In the genomic region with DNA sequence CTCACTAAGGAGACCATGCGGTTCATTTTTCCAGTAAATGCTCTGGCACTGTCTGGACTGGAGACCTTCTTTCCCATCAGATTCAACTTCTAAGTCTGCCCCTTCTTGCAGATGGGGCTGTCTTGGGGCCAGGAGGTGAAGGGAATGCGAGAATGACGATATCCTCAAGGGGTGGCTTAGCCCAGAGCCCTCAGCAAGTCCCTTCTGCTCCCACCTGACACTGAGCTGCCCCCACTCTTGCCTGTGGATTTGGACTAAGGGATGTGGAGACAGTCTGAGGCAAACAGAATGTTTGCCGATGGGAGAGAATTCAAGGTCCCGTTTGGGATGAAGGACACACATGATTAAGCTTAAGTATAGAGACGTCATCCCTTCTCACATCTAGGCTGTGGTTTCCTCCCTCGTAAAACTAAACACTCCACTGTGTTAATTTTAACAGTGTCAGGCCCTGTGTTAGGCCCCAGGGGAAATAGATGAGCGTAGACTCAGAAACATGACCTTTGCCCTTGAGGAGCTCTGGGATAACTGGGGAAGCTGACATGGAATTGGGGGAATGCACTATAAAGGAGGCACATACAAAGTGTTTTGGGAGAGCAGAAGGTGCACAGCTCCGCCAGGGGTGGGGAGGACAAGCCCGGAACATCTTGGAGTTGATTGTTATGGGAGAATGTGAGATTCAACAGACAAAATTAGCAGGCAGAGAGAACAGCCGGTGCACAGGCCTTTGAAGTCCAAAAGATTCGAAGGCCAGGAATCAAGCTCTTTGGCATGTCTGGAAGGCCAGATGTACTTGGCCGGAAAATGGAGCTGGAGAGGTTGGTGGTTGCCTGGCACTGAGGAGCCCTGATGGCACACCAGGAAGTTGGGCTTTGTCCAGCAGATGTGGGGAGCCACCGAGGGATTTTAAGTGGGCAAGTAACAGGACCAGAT, we compare ENCODE assay signal across 12 cellular contexts.
A peak's percentile ranks its signal among the peaks of the same experiment; 100 is the strongest.
DNase-seq lines count a peak whose midpoint lies in the region; ATAC-seq, FAIRE-seq and TF ChIP-seq lines count a peak whose summit lies in the region.
"Had no signal": no experiment of that assay in that cellular context is flagged by ENCODE, and none has a peak within 500 bp of the region (broad histone marks: within the 10 kb centered on the region; RNA-seq: fewer than 3 reads in every experiment).

No MANE protein-coding gene starts in this region.

- WGBS in neuronal stem cell (ENCODE audit: extremely low coverage in 2 of 2, insufficient read length in 2 of 2, insufficient replicate concordance in 1 of 2), 2 donors, result no CpG with 5 or more reads among the region's 14 CpGs

- ATAC-seq in HG03460 (IDR thresholded peaks at IDR 0.05; ENCODE audit: unreplicated experiment) (peak; percentile 77), Right ventricle myocardium superior (ENCODE audit: poor library complexity) (peak; percentile 48)

- H3K4me1 ChIP-seq in neuronal stem cell (ENCODE audit: control insufficient read depth in 2 of 2, insufficient read depth in 1 of 2, low read depth in 1 of 2, low read length in 2 of 2), result peaks cover 0 to 3% of the 10 kb centered on the region in 2 donors

- TF ChIP-seq CTCF in coronary artery (IDR thresholded peaks at IDR 0.05), result no peak

- no peak overlapping the region for H2AK5ac ChIP-seq in neuronal stem cell (ENCODE audit: low read depth, low read length)

- no peak overlapping the region for H2BK15ac ChIP-seq in neuronal stem cell (ENCODE audit: low read length)

- no peak for FAIRE-seq in H54 (lab: Jason Lieb, UNC)
- FAIRE-seq: A204.1 had no signal

- H3K36me3 ChIP-seq in neuronal stem cell (replicated peaks in 1 of 2; ENCODE audit: control insufficient read depth in 2 of 2, insufficient read depth in 2 of 2, low read length in 2 of 2), result no peaks in the 10 kb centered on the region

- H3K4me2 ChIP-seq in neuronal stem cell (ENCODE audit: insufficient read depth, low read length, poor library complexity, severe bottlenecking), result no peak overlapping the region

- H2BK12ac ChIP-seq in neuronal stem cell (ENCODE audit: low read length), result no peak overlapping the region

- H3K18ac ChIP-seq in neuronal stem cell (ENCODE audit: low read length), result no peak overlapping the region

- H3K4me3 ChIP-seq in neuronal stem cell (ENCODE audit: low read length in 2 of 2) (no peak overlapping the region), coronary artery (no peak overlapping the region)
- H3K4me3 ChIP-seq: mucosa of descending colon had no signal

- H3K27me3 ChIP-seq in neuronal stem cell (ENCODE audit: control insufficient read depth in 3 of 3, insufficient read depth in 3 of 3, low read depth in 1 of 3, low read length in 3 of 3), result no peaks in the 10 kb centered on the region

- H3K9me3 ChIP-seq in neuronal stem cell (replicated peaks in 1 of 2; ENCODE audit: control insufficient read depth in 2 of 2, insufficient read depth in 1 of 2, low read depth in 1 of 2, low read length in 2 of 2), result no peaks in the 10 kb centered on the region
- H3K9me3 ChIP-seq: mucosa of descending colon had no signal

- no peak overlapping the region for H2BK5ac ChIP-seq in neuronal stem cell (ENCODE audit: low read length)

- H2AFZ ChIP-seq in neuronal stem cell (ENCODE audit: low read length), result no peak overlapping the region

- no peak overlapping the region for H4K8ac ChIP-seq in neuronal stem cell (ENCODE audit: low read depth, low read length)

- no peak overlapping the region for H4K91ac ChIP-seq in neuronal stem cell (ENCODE audit: low read depth, low read length, poor library complexity)

- H2BK120ac ChIP-seq in neuronal stem cell (ENCODE audit: low read depth, low read length), result no peak overlapping the region

- no peak overlapping the region for H3K14ac ChIP-seq in neuronal stem cell (ENCODE audit: low read length)

- no peak overlapping the region for H3K23ac ChIP-seq in neuronal stem cell (ENCODE audit: low read depth, low read length, poor library complexity)

- no peak overlapping the region for H3K4ac ChIP-seq in neuronal stem cell (ENCODE audit: low read length)

- no peak for TF ChIP-seq POLR2A in H54 (IDR thresholded peaks at IDR 0.05; ENCODE audit: low read depth, low read length)

- no peaks in the 10 kb centered on the region for H3K79me1 ChIP-seq in neuronal stem cell (ENCODE audit: low read depth, low read length)

- intact Hi-C loops in Right ventricle myocardium superior (cut with DNase I), result loop anchor here (10.0 kb wide), 1 partner anchor 58 kb away; no protein-coding TSS in a partner anchor

- H3K9ac ChIP-seq in neuronal stem cell (ENCODE audit: low read depth, low read length, poor library complexity), result no peak overlapping the region

- H3K27ac ChIP-seq in neuronal stem cell (replicated peaks; ENCODE audit: low read length) (no peak overlapping the region), coronary artery (peak overlapping the region in 1 of 2 donors; percentile 52)

- DNase-seq in NOMO-1 treated with DMSO at 0.1 percent for 48 hours (lab: John Stamatoyannopoulos, UW; ENCODE audit: unreplicated experiment) (peak; percentile 10), NOMO-1 treated with dmso at 0.1 percent for 144 hours (lab: John Stamatoyannopoulos, UW; ENCODE audit: unreplicated experiment) (no peak), Right ventricle myocardium superior (no peak), neuronal stem cell (ENCODE audit: low spot score) (no peak), coronary artery (ENCODE audit: low spot score) (no peak), NCI-H187 (lab: John Stamatoyannopoulos, UW) (no peak), H54 (ENCODE audit: insufficient read length, low spot score) (no peak)
- DNase-seq: activated CD4-positive, CD25-positive, alpha-beta regulatory T cell treated with anti-CD3 and anti-CD28 coated beads, Interleukin-2, amount 50 U/mL, for 72 hours; NCI-H748 treated with DMSO at 0.1 percent for 48 hours had no signal
